ENCODE assay signal across 8 cellular contexts in genomic region chr2:89318990-89319389, GRCh38.
A peak's percentile ranks its signal among the peaks of the same experiment; 100 is the strongest.
DNase-seq lines count a peak whose midpoint lies in the region; ATAC-seq and TF ChIP-seq lines count a peak whose summit lies in the region.
"Not testable (repeated sequence)": the region's sequence is repeated elsewhere in the genome, so short reads cannot be mapped to it uniquely, and the experiment has no call there.

No MANE protein-coding gene starts in this region.

- DNase-seq in activated B cell treated with CpG ODN at 0.5 μM for 24 hours; memory B cell (ENCODE audit: low spot score in 2 of 2): not testable (repeated sequence)

- H3K27me3 Mint-ChIP-seq in activated B cell treated with CpG ODN at 0.5 μM for 24 hours, memory B cell: not testable (repeated sequence)

- not testable (repeated sequence) for TF ChIP-seq CTCF in activated B cell treated with CpG ODN at 0.5 μM for 24 hours (IDR thresholded peaks at IDR 0.05)

- ATAC-seq in GM18502 (IDR thresholded peaks at IDR 0.05; ENCODE audit: poor library complexity, unreplicated experiment) (peak; percentile 66), GM18867 (IDR thresholded peaks at IDR 0.05; ENCODE audit: unreplicated experiment) (peak; percentile 90), GM19351 (IDR thresholded peaks at IDR 0.05; ENCODE audit: unreplicated experiment) (peak; percentile 42), HG02610 (IDR thresholded peaks at IDR 0.05; ENCODE audit: unreplicated experiment) (peak; percentile 44), HG02885 (IDR thresholded peaks at IDR 0.05; ENCODE audit: poor library complexity, unreplicated experiment) (peak; percentile 55), HG03354 (IDR thresholded peaks at IDR 0.05; ENCODE audit: poor library complexity, severe bottlenecking, unreplicated experiment) (peak; percentile 66), activated B cell treated with CpG ODN at 0.5 μM for 24 hours (ENCODE audit: low read depth) (peak; percentile 54), memory B cell (ENCODE audit: low read depth) (peak; percentile 77)

- POLR2A ChIA-PET in activated B cell treated with CpG ODN at 0.5 μM for 24 hours (lab: Charles Lee) = not testable (repeated sequence)

- H3K36me3 Mint-ChIP-seq in activated B cell treated with CpG ODN at 0.5 μM for 24 hours (ENCODE audit: low read depth); memory B cell: not testable (repeated sequence)

- not testable (repeated sequence) for H3K9me3 Mint-ChIP-seq in activated B cell treated with CpG ODN at 0.5 μM for 24 hours, memory B cell

- H3K27ac Mint-ChIP-seq in activated B cell treated with CpG ODN at 0.5 μM for 24 hours, memory B cell: not testable (repeated sequence)

- CTCF ChIA-PET in activated B cell treated with CpG ODN at 0.5 μM for 24 hours (lab: Charles Lee) = not testable (repeated sequence)

- intact Hi-C loops in activated B cell treated with CpG ODN at 0.5 μM for 24 hours (cut with micrococcal nuclease) = not testable (repeated sequence)

- H3K4me3 Mint-ChIP-seq in activated B cell treated with CpG ODN at 0.5 μM for 24 hours, memory B cell: not testable (repeated sequence)

- H3K4me1 Mint-ChIP-seq in activated B cell treated with CpG ODN at 0.5 μM for 24 hours, memory B cell: not testable (repeated sequence)
